In the genomic region with DNA sequence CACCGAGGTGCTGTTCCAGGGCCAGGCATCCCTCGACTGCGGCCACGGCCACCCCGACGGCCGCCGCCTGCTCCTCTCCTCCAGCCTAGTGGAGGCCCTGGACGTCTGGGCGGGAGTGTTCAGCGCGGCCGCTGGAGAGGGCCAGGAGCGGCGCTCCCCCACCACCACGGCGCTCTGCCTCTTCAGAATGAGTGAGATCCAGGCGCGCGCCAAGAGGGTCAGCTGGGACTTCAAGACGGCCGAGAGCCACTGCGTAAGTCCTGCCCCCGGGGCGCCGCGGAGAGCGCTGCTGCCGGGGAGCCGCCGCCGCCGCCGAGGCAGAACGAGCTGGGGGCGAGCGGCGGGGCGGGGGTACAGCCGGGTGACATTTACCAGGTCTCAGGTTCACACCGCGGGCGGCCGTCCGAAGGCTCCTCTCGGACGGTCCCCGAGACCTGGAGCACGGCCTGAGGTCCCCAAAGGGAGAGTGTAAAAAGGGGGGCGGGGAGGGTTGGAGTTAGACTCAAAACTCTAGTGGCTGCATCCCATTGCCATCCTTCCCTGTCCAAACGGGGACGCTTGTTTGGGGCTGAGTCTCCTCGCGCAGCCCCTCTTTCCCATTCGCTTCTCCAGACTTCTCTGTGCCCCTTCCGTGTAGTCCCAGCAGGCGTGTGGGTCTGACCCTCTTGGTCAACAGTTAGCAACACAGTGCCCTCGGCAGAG, we compare ENCODE assay signal across 8 cellular contexts. TPM values are rescaled to one million over a fixed set of nuclear protein-coding genes. Genes with fewer than 3 reads are reported as not detected.
DNase-seq lines count a peak whose midpoint lies in the region; ATAC-seq, FAIRE-seq and TF ChIP-seq lines count a peak whose summit lies in the region.

No MANE protein-coding gene starts in this region.

- peak in 1 of 5 donors; percentile 19 for DNase-seq in CD4-positive, alpha-beta memory T cell
- DNase-seq in MM.1S (peak; percentile 50), K562 (ENCODE audit: extremely low read depth in 1 of 4, low spot score in 3 of 4) (no peak), left colon (peak; percentile 51 to 63), dermis blood vessel endothelial cell (no peak)

- WGBS in K562 (ENCODE audit: insufficient coverage, low coverage, missing lambda C conversion rate), result 51% methylated on average over 54 of the region's 58 CpGs

- no peaks in the 10 kb centered on the region for H3K9me1 ChIP-seq in K562 (ENCODE audit: control insufficient read depth, insufficient read depth, low read length)

- FAIRE-seq in K562 (lab: Jason Lieb, UNC), result no peak

- intact Hi-C loops in CD4-positive, alpha-beta memory T cell (cut with micrococcal nuclease), result loop anchor here (1.0 to 10.0 kb wide), 5 partner anchors 132 to 1385 kb away; a partner anchor contains a TSS
- intact Hi-C loops in K562 (cut with micrococcal nuclease), result no loop called here
- intact Hi-C loops in left colon (cut with DNase I, micrococcal nuclease), result loop anchor here in 1 of 2 donors (5.0 to 10.0 kb wide), 2 partner anchors 285 to 382 kb away; no protein-coding TSS in a partner anchor

- H2AFZ ChIP-seq in MM.1S (ENCODE audit: low read length) (peak overlapping the region; percentile 32; the same call in 1 of the 2 replicates), K562 (ENCODE audit: low read depth, low read length) (no peak overlapping the region)

- no peak overlapping the region for H3K27ac ChIP-seq in CD4-positive, alpha-beta memory T cell (ENCODE audit: low read depth, low read length)
- peak overlapping the region; percentile 82 for H3K27ac ChIP-seq in MM.1S (ENCODE audit: low read length)
- no peak overlapping the region for H3K27ac ChIP-seq in K562 (ENCODE audit: extremely low read depth, low read depth, low read length)

- H3K27me3 ChIP-seq in CD4-positive, alpha-beta memory T cell (ENCODE audit: insufficient read depth, low read length), result no peaks in the 10 kb centered on the region
- H3K27me3 ChIP-seq in MM.1S (replicated peaks; ENCODE audit: insufficient read depth, low read length) (no peaks in the 10 kb centered on the region), K562 (ENCODE audit: control insufficient read depth in 2 of 2, insufficient read depth in 2 of 2, low read length in 2 of 2) (peaks cover 28 to 45% of the 10 kb centered on the region in 2 experiments; a peak in 4 of 5 replicates)

- peaks cover 0 to 9% of the 10 kb centered on the region in 2 donors for H3K36me3 Mint-ChIP-seq in CD4-positive, alpha-beta memory T cell
- H3K36me3 Mint-ChIP-seq in stimulated activated naive CD8-positive, alpha-beta T cell treated with anti-CD3 and anti-CD28 coated beads, Interleukin-15, Interleukin-2, amounts not matched to agents 100 ng/mL and 50 ng/mL, for 24 hours (ENCODE audit: low read depth), result no peaks in the 10 kb centered on the region

- TF ChIP-seq RAD21 in K562 (CRISPR knock-in tag; conservative IDR thresholded peaks at IDR 0.05 in 1 of 2, IDR thresholded peaks at IDR 0.05 in 1 of 2), result no peak

- H3K4me3 ChIP-seq in CD4-positive, alpha-beta memory T cell (ENCODE audit: low read length in 2 of 2), result peak overlapping the region; percentile 57 to 62
- peak overlapping the region; percentile 91 for H3K4me3 ChIP-seq in MM.1S (ENCODE audit: low read length)
- H3K4me3 ChIP-seq in K562, result no peak overlapping the region

- no TSS peak for BruUV-seq in K562 (replicated peaks; lab: Mats Ljungman, UMichigan)

- H3K9me2 ChIP-seq in MM.1S (replicated peaks; ENCODE audit: insufficient read depth, low read length), result no peaks in the 10 kb centered on the region

- H3K9me3 Mint-ChIP-seq in CD4-positive, alpha-beta memory T cell, result no peaks in the 10 kb centered on the region
- H3K9me3 Mint-ChIP-seq in stimulated activated naive CD8-positive, alpha-beta T cell treated with anti-CD3 and anti-CD28 coated beads, Interleukin-15, Interleukin-2, amounts not matched to agents 100 ng/mL and 50 ng/mL, for 24 hours, result no peaks in the 10 kb centered on the region

- no peaks in the 10 kb centered on the region for H3K9me3 ChIP-seq in CD4-positive, alpha-beta memory T cell (ENCODE audit: control insufficient read depth in 1 of 2, low read length in 2 of 2)
- no peaks in the 10 kb centered on the region for H3K9me3 ChIP-seq in MM.1S (replicated peaks; ENCODE audit: insufficient read depth, low read length)
- no peaks in the 10 kb centered on the region for H3K9me3 ChIP-seq in K562 (replicated peaks; ENCODE audit: control insufficient read depth, insufficient read depth, low read depth, low read length)

- CTCF ChIA-PET in CD4-positive, alpha-beta memory T cell (lab: Charles Lee; ENCODE audit: partially characterized antibody), result interaction anchor here (0.6 to 2.3 kb wide), 20 partner anchors 15 to 785 kb away, joined by 3 to 8 read pairs (median 3); a partner anchor contains a TSS
- CTCF ChIA-PET in K562 (lab: Yijun Ruan, JAX; ENCODE audit: low intra/inter-chr PET ratio), result no interaction called here

- H3K79me2 ChIP-seq in MM.1S (ENCODE audit: low read length), result peaks cover 64% of the 10 kb centered on the region
- no peaks in the 10 kb centered on the region for H3K79me2 ChIP-seq in K562 (ENCODE audit: control insufficient read depth, insufficient read depth, low read length)

- H3K9ac ChIP-seq in MM.1S (ENCODE audit: low read length) (peak overlapping the region; percentile 96), K562 (ENCODE audit: insufficient read depth in 1 of 2, low read depth in 2 of 2, low read length in 2 of 2) (no peak overlapping the region)

- no peak for TF ChIP-seq CTCF in MM.1S (IDR thresholded peaks at IDR 0.05; ENCODE audit: low read length)
- no peak for TF ChIP-seq CTCF in K562 (IDR thresholded peaks at IDR 0.05 in 2 of 3, conservative IDR thresholded peaks at IDR 0.05 in 1 of 3; ENCODE audit: insufficient read depth in 2 of 3, low read depth in 1 of 3, low read length in 3 of 3)

- H4K20me1 ChIP-seq in MM.1S (ENCODE audit: insufficient read depth, low read length) (no peaks in the 10 kb centered on the region), K562 (replicated peaks; ENCODE audit: control insufficient read depth, insufficient read depth, low read length) (no peaks in the 10 kb centered on the region; the same call in 1 of the 2 replicates)

- peaks cover 28 to 56% (median 43%) of the 10 kb centered on the region in 4 donors for H3K4me1 Mint-ChIP-seq in CD4-positive, alpha-beta memory T cell
- peaks cover 41% of the 10 kb centered on the region for H3K4me1 Mint-ChIP-seq in stimulated activated naive CD8-positive, alpha-beta T cell treated with anti-CD3 and anti-CD28 coated beads, Interleukin-15, Interleukin-2, amounts not matched to agents 100 ng/mL and 50 ng/mL, for 24 hours (ENCODE audit: low read depth)

- H3K4me2 ChIP-seq in MM.1S (ENCODE audit: low read depth, low read length), result peak overlapping the region; percentile 61
- no peak overlapping the region for H3K4me2 ChIP-seq in K562 (ENCODE audit: insufficient read depth, low read length)

- peaks cover 29% of the 10 kb centered on the region for H3F3A ChIP-seq in MM.1S (ENCODE audit: insufficient read depth, low read length)

- TF ChIP-seq POLR2A in K562 (conservative IDR thresholded peaks at IDR 0.05), result no peak

- in situ Hi-C loops in K562 (cut with MboI), result no loop called here

- H3K4me3 Mint-ChIP-seq in CD4-positive, alpha-beta memory T cell, result peak overlapping the region; percentile 92 to 98 (median 94)
- peak overlapping the region; percentile 90 for H3K4me3 Mint-ChIP-seq in stimulated activated naive CD8-positive, alpha-beta T cell treated with anti-CD3 and anti-CD28 coated beads, Interleukin-15, Interleukin-2, amounts not matched to agents 100 ng/mL and 50 ng/mL, for 24 hours

- TF ChIP-seq EP300 in K562 (IDR thresholded peaks at IDR 0.05; ENCODE audit: low read length), result no peak

- no peaks in the 10 kb centered on the region for H3K36me3 ChIP-seq in CD4-positive, alpha-beta memory T cell (ENCODE audit: insufficient read depth, low read length)
- no peaks in the 10 kb centered on the region; the same call in 1 of the 2 replicates for H3K36me3 ChIP-seq in MM.1S (replicated peaks; ENCODE audit: insufficient read depth, low read length)
- no peaks in the 10 kb centered on the region for H3K36me3 ChIP-seq in K562 (ENCODE audit: control insufficient read depth, insufficient read depth, low read length)

- H3K4me1 ChIP-seq in CD4-positive, alpha-beta memory T cell (ENCODE audit: insufficient read depth, low read length), result peaks cover 33% of the 10 kb centered on the region
- H3K4me1 ChIP-seq in MM.1S (ENCODE audit: low read length) (peaks cover 37% of the 10 kb centered on the region), K562 (replicated peaks in 1 of 2; ENCODE audit: control insufficient read depth in 2 of 2, insufficient read depth in 2 of 2, low read length in 2 of 2) (peaks cover 5 to 19% of the 10 kb centered on the region in 2 experiments; a peak in 4 of 5 replicates)

- H3K27me3 Mint-ChIP-seq in CD4-positive, alpha-beta memory T cell, result no peaks in the 10 kb centered on the region
- H3K27me3 Mint-ChIP-seq in stimulated activated naive CD8-positive, alpha-beta T cell treated with anti-CD3 and anti-CD28 coated beads, Interleukin-15, Interleukin-2, amounts not matched to agents 100 ng/mL and 50 ng/mL, for 24 hours, result peaks cover 25% of the 10 kb centered on the region

- peak; percentile 3 for ATAC-seq in GM19452 (IDR thresholded peaks at IDR 0.05; ENCODE audit: unreplicated experiment)
- no peak for ATAC-seq in K562
- ATAC-seq in left colon, result peak; percentile 32
- ATAC-seq in GM19455 (IDR thresholded peaks at IDR 0.05; ENCODE audit: unreplicated experiment), result no peak

- POLR2A ChIA-PET in CD4-positive, alpha-beta memory T cell (lab: Charles Lee; ENCODE audit: partially characterized antibody), result interaction anchor here (1.0 to 4.7 kb wide), 12 partner anchors 8 to 310 kb away, joined by 3 to 58 read pairs (median 9); a partner anchor contains a TSS
- POLR2A ChIA-PET in K562 (lab: Yijun Ruan, JAX), result no interaction called here

- H3K27ac Mint-ChIP-seq in CD4-positive, alpha-beta memory T cell, result peak overlapping the region in 3 of 7 donors; percentile 70 to 82 (median 76)
- H3K27ac Mint-ChIP-seq in stimulated activated naive CD8-positive, alpha-beta T cell treated with anti-CD3 and anti-CD28 coated beads, Interleukin-15, Interleukin-2, amounts not matched to agents 100 ng/mL and 50 ng/mL, for 24 hours, result peak overlapping the region; percentile 76

RNA-seq across cellular contexts. Expression of a gene that starts 1.6 kb away (rescaled TPM):
- 10 to 100 TPM; 26.4 to 27.6 TPM for total RNA-seq in CD4-positive, alpha-beta memory T cell
- 1 to 10 TPM; 2.9 to 8.3 TPM for polyA plus RNA-seq in CD4-positive, alpha-beta memory T cell
- 0.32 and 0.37 TPM in 2 replicates for total RNA-seq in K562 (2011; cell fraction: chromatin; rRNA removed; ENCODE audit: low replicate concordance)
- under 0.01 TPM in 1 of 2 replicates, not detected in the other for total RNA-seq in K562 (2011; cell fraction: nucleolus; rRNA removed)
- 0.23 and 0.29 TPM in 2 replicates for total RNA-seq in K562 (2011; cell fraction: nucleoplasm; rRNA removed)
- 0.14 and 0.16 TPM in 2 replicates for total RNA-seq in K562 (2014; rRNA removed)
- 0.18 and 0.45 TPM in 2 replicates for total RNA-seq in K562 (2014; rRNA removed; fragmentation: Illumina TruSeq; extraction: Trizol)
- 0.30 and 0.87 TPM in 2 replicates for total RNA-seq in K562 (2015; rRNA removed; fragmentation: Illumina TruSeq; extraction: Trizol)
- total RNA-seq in K562 (2021), result 0.33 and 0.42 TPM in 2 replicates
- 0.12 and 0.53 TPM in 2 replicates for polyA plus RNA-seq in K562 (2011; rRNA removed)
- 0.01 and 0.25 TPM in 2 replicates for polyA plus RNA-seq in K562 (2011; cell fraction: cytosol; rRNA removed)
- 0.14 and 0.77 TPM in 2 replicates for polyA plus RNA-seq in K562 (2011; cell fraction: nucleus; rRNA removed)
- 0.59 and 1.0 TPM in 2 replicates for polyA plus RNA-seq in K562 (2012)
- polyA plus RNA-seq in K562 (2014; fragmentation: Illumina TruSeq; extraction: Trizol), result 0.21 and 0.44 TPM in 2 replicates
- polyA plus RNA-seq in K562 (2014; fragmentation: Nextera tagmentation; extraction: Ambion mirVana), result under 1 TPM; 0.28 to 0.55 TPM
- 0.08 TPM in 2 replicates for polyA plus RNA-seq in K562 (2014; rRNA removed)
- 0.12 and 1.7 TPM in 2 replicates for polyA minus RNA-seq in K562 (2011; rRNA and poly(A)+ RNA removed)
- 0.76 TPM in 1 of 2 replicates, not detected in the other for polyA minus RNA-seq in K562 (2011; cell fraction: cytosol; rRNA and poly(A)+ RNA removed)
- polyA minus RNA-seq in K562 (2011; cell fraction: nucleus; rRNA and poly(A)+ RNA removed), result under 0.01 and 1.2 TPM in 2 replicates
- 10 to 100 TPM in 1 of 2 donors, 1 to 10 TPM in 1; 7.4 to 11.2 TPM for total RNA-seq in left colon
- total RNA-seq in dermis blood vessel endothelial cell, result 0.17 and 0.23 TPM in 2 replicates

Comparison
In these comparisons a context has a peak if more than half of its experiments do, and no peak if none do; other contexts are left out.
1. DNase-seq: peak in MM.1S (single experiment) and left colon (2 of 2); none in K562 (0 of 4) and dermis blood vessel endothelial cell (single experiment).
2. ATAC-seq: peak in GM19452 (single experiment) and left colon (single experiment); none in K562 (single experiment) and GM19455 (single experiment).